1 cellular context compared by ENCODE assay signal in genomic region chr9:132114102-132114707, GRCh38.
A peak's percentile ranks its signal among the peaks of the same experiment; 100 is the strongest.
TF ChIP-seq lines count a peak whose summit lies in the region.

No MANE protein-coding gene starts in this region.

TF ChIP-seq in HepG2, 621 proteins besides CTCF, POLR2A, EP300 and RAD21 (continued from another document and continues in another):
- TF ChIP-seq ZNF850 (CRISPR knock-in tag; conservative IDR thresholded peaks at IDR 0.05) (0 out of 2 replicates have a peak, but pooled peaks have one; percentile 36), ZNF142 (CRISPR knock-in tag; IDR thresholded peaks at IDR 0.05) (peak; percentile 94), PCBP2 (optimal IDR thresholded peaks at IDR 0.05; ENCODE audit: low read depth, low read length, poor library complexity, severe bottlenecking) (no peak), ZBTB3 (CRISPR knock-in tag; IDR thresholded peaks at IDR 0.05; ENCODE audit: borderline replicate concordance, low read depth) (peak; percentile 88; the same call in 1 of the 2 replicates), ZNF557 (CRISPR knock-in tag; IDR thresholded peaks at IDR 0.05) (peak; percentile 99), KDM5A (IDR thresholded peaks at IDR 0.05; ENCODE audit: borderline replicate concordance, low read length) (no peak), SNAPC5 (CRISPR knock-in tag; IDR thresholded peaks at IDR 0.05; ENCODE audit: borderline replicate concordance) (peak; percentile 86), ZNF567 (CRISPR knock-in tag; IDR thresholded peaks at IDR 0.05; ENCODE audit: borderline replicate concordance) (no peak), YEATS2 (CRISPR knock-in tag; IDR thresholded peaks at IDR 0.05; ENCODE audit: borderline replicate concordance) (peak; percentile 89; the same call in 1 of the 2 replicates), SALL1 (CRISPR knock-in tag; IDR thresholded peaks at IDR 0.05) (peak; percentile 99), ZNF138 (CRISPR knock-in tag; IDR thresholded peaks at IDR 0.05; ENCODE audit: low read depth) (peak; percentile 98), ZNF747 (CRISPR knock-in tag; IDR thresholded peaks at IDR 0.05; ENCODE audit: borderline replicate concordance) (peak; percentile 92), ZNF605 (CRISPR knock-in tag; IDR thresholded peaks at IDR 0.05) (peak; percentile 97), ZNF354B (CRISPR knock-in tag; IDR thresholded peaks at IDR 0.05) (no peak), ZNF329 (CRISPR knock-in tag; IDR thresholded peaks at IDR 0.05; ENCODE audit: low read depth) (peak; percentile 94), PCBP1 (IDR thresholded peaks at IDR 0.05; ENCODE audit: borderline replicate concordance, low read depth, low read length) (no peak), SRF (IDR thresholded peaks at IDR 0.05; ENCODE audit: low read depth, low read length) (no peak), ZSCAN12 (CRISPR knock-in tag; IDR thresholded peaks at IDR 0.05) (peak; percentile 97), NAIF1 (CRISPR knock-in tag; IDR thresholded peaks at IDR 0.05; ENCODE audit: borderline replicate concordance) (peak; percentile 73; the same call in 1 of the 2 replicates), ZSCAN30 (CRISPR knock-in tag; IDR thresholded peaks at IDR 0.05) (peak; percentile 80; the same call in 1 of the 2 replicates), GATA4 (IDR thresholded peaks at IDR 0.05; ENCODE audit: borderline replicate concordance, low read depth) (no peak), CEBPG (CRISPR knock-in tag; IDR thresholded peaks at IDR 0.05) (no peak; the same call in 1 of the 2 replicates), CC2D1A (CRISPR knock-in tag; IDR thresholded peaks at IDR 0.05) (peak; percentile 90; the same call in 1 of the 2 replicates), ZNF362 (CRISPR knock-in tag; IDR thresholded peaks at IDR 0.05; ENCODE audit: borderline replicate concordance) (no peak; the same call in 1 of the 2 replicates), SNAPC2 (CRISPR knock-in tag; IDR thresholded peaks at IDR 0.05) (peak; percentile 84; the same call in 1 of the 2 replicates), PHF21A (CRISPR knock-in tag; IDR thresholded peaks at IDR 0.05) (no peak), TEF (CRISPR knock-in tag; IDR thresholded peaks at IDR 0.05) (peak; percentile 96), REPIN1 (CRISPR knock-in tag; IDR thresholded peaks at IDR 0.05; ENCODE audit: borderline replicate concordance, low read depth) (peak; percentile 89), LBX2 (CRISPR knock-in tag; IDR thresholded peaks at IDR 0.05; ENCODE audit: borderline replicate concordance) (peak; percentile 89; the same call in 1 of the 2 replicates), ZNF230 (CRISPR knock-in tag; IDR thresholded peaks at IDR 0.05) (peak; percentile 87; the same call in 1 of the 2 replicates), EHMT2 (IDR thresholded peaks at IDR 0.05; ENCODE audit: borderline replicate concordance, low read depth, low read length) (peak; percentile 98), ZSCAN21 (CRISPR knock-in tag; IDR thresholded peaks at IDR 0.05; ENCODE audit: borderline replicate concordance) (peak; percentile 98), ZC3H4 (CRISPR knock-in tag; IDR thresholded peaks at IDR 0.05; ENCODE audit: borderline replicate concordance) (peak; percentile 85; the same call in 1 of the 2 replicates), PHF20 (CRISPR knock-in tag; IDR thresholded peaks at IDR 0.05) (peak; percentile 57; the same call in 1 of the 2 replicates)
- TF ChIP-seq, protein P1, sequence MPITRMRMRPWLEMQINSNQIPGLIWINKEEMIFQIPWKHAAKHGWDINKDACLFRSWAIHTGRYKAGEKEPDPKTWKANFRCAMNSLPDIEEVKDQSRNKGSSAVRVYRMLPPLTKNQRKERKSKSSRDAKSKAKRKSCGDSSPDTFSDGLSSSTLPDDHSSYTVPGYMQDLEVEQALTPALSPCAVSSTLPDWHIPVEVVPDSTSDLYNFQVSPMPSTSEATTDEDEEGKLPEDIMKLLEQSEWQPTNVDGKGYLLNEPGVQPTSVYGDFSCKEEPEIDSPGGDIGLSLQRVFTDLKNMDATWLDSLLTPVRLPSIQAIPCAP (CRISPR knock-in tag; IDR thresholded peaks at IDR 0.05; ENCODE audit: low read depth) = 0 out of 2 replicates have a peak, but pooled peaks have one; percentile 81
- TF ChIP-seq, protein P2, sequence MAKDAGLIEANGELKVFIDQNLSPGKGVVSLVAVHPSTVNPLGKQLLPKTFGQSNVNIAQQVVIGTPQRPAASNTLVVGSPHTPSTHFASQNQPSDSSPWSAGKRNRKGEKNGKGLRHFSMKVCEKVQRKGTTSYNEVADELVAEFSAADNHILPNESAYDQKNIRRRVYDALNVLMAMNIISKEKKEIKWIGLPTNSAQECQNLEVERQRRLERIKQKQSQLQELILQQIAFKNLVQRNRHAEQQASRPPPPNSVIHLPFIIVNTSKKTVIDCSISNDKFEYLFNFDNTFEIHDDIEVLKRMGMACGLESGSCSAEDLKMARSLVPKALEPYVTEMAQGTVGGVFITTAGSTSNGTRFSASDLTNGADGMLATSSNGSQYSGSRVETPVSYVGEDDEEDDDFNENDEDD (CRISPR knock-in tag; IDR thresholded peaks at IDR 0.05; ENCODE audit: borderline replicate concordance) = peak; percentile 60; the same call in 1 of the 2 replicates
- TF ChIP-seq, protein P3, sequence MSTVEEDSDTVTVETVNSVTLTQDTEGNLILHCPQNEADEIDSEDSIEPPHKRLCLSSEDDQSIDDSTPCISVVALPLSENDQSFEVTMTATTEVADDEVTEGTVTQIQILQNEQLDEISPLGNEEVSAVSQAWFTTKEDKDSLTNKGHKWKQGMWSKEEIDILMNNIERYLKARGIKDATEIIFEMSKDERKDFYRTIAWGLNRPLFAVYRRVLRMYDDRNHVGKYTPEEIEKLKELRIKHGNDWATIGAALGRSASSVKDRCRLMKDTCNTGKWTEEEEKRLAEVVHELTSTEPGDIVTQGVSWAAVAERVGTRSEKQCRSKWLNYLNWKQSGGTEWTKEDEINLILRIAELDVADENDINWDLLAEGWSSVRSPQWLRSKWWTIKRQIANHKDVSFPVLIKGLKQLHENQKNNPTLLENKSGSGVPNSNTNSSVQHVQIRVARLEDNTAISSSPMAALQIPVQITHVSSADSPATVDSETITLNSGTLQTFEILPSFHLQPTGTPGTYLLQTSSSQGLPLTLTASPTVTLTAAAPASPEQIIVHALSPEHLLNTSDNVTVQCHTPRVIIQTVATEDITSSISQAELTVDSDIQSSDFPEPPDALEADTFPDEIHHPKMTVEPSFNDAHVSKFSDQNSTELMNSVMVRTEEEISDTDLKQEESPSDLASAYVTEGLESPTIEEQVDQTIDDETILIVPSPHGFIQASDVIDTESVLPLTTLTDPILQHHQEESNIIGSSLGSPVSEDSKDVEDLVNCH (CRISPR knock-in tag; IDR thresholded peaks at IDR 0.05) = peak; percentile 87
- TF ChIP-seq, protein P4, sequence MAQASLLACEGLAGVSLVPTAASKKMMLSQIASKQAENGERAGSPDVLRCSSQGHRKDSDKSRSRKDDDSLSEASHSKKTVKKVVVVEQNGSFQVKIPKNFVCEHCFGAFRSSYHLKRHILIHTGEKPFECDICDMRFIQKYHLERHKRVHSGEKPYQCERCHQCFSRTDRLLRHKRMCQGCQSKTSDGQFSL (CRISPR knock-in tag; IDR thresholded peaks at IDR 0.05) = peak; percentile 56; the same call in 1 of the 2 replicates
- TF ChIP-seq, protein P5, sequence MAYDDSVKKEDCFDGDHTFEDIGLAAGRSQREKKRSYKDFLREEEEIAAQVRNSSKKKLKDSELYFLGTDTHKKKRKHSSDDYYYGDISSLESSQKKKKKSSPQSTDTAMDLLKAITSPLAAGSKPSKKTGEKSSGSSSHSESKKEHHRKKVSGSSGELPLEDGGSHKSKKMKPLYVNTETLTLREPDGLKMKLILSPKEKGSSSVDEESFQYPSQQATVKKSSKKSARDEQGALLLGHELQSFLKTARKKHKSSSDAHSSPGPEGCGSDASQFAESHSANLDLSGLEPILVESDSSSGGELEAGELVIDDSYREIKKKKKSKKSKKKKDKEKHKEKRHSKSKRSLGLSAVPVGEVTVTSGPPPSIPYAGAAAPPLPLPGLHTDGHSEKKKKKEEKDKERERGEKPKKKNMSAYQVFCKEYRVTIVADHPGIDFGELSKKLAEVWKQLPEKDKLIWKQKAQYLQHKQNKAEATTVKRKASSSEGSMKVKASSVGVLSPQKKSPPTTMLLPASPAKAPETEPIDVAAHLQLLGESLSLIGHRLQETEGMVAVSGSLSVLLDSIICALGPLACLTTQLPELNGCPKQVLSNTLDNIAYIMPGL (CRISPR knock-in tag; IDR thresholded peaks at IDR 0.05; ENCODE audit: borderline replicate concordance in 1 of 2, low read depth in 1 of 2) = peak; percentile 35 to 84; a peak in 2 of 4 replicates
- TF ChIP-seq, protein P6, sequence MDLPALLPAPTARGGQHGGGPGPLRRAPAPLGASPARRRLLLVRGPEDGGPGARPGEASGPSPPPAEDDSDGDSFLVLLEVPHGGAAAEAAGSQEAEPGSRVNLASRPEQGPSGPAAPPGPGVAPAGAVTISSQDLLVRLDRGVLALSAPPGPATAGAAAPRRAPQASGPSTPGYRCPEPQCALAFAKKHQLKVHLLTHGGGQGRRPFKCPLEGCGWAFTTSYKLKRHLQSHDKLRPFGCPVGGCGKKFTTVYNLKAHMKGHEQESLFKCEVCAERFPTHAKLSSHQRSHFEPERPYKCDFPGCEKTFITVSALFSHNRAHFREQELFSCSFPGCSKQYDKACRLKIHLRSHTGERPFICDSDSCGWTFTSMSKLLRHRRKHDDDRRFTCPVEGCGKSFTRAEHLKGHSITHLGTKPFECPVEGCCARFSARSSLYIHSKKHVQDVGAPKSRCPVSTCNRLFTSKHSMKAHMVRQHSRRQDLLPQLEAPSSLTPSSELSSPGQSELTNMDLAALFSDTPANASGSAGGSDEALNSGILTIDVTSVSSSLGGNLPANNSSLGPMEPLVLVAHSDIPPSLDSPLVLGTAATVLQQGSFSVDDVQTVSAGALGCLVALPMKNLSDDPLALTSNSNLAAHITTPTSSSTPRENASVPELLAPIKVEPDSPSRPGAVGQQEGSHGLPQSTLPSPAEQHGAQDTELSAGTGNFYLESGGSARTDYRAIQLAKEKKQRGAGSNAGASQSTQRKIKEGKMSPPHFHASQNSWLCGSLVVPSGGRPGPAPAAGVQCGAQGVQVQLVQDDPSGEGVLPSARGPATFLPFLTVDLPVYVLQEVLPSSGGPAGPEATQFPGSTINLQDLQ (CRISPR knock-in tag; IDR thresholded peaks at IDR 0.05) = peak; percentile 85
